Comparison of ENCODE assay signal across 25 cellular contexts in genomic region chr13:45529758-45530157, GRCh38.
"Had no signal": no experiment of that assay in that cellular context is flagged by ENCODE, and none has a peak within 500 bp of the region (broad histone marks: within the 10 kb centered on the region; RNA-seq: fewer than 3 reads in every experiment).

No MANE protein-coding gene starts in this region.

- H3K9me3 Mint-ChIP-seq: activated T-helper 17 cell treated with anti-CD3 and anti-CD28 coated beads, Interleukin-2, amount 50 U/mL, for 72 hours; central memory CD8-positive, alpha-beta T cell; nephron had no signal

- H3K27ac ChIP-seq: breast epithelium, gastroesophageal sphincter, ovary, right lobe of liver, thyroid gland, upper lobe of left lung, vagina had no signal

- H3K36me3 ChIP-seq: ovary had no signal

- H3K27ac Mint-ChIP-seq: activated T-helper 17 cell treated with anti-CD3 and anti-CD28 coated beads, Interleukin-2, amount 50 U/mL, for 72 hours; nephron; progenitor cell of endocrine pancreas had no signal

- H3K4me1 ChIP-seq: breast epithelium, thyroid gland, vagina had no signal

- DNase-seq: activated CD4-positive, alpha-beta T cell treated with anti-CD3 and anti-CD28 coated beads, Interleukin-2, amount 50 U/mL, for 1 hour; activated CD4-positive, CD25-positive, alpha-beta regulatory T cell treated with anti-CD3 and anti-CD28 coated beads, Interleukin-2, amount 50 U/mL, for 72 hours; activated gamma-delta T cell treated with Interleukin-2 at 50 U/mL for 16 hours; activated naive CD4-positive, alpha-beta T cell treated with anti-CD3 and anti-CD28 coated beads, Interleukin-2, amount 50 U/mL, for 16 hours; activated T-cell treated with anti-CD3 and anti-CD28 coated beads for 4 hours; dermis blood vessel endothelial cell; effector CD8-positive, alpha-beta T cell; hippocampal formation; left cardiac atrium; left ventricle myocardium superior; mucosa of descending colon; ovary; right lobe of liver; stimulated activated CD4-positive, alpha-beta T cell treated with anti-CD3 and anti-CD28 coated beads, Interleukin-2, amount 100 ng/mL, for 48 hours; stomach; T-helper 2 cell; thyroid gland; upper lobe of left lung had no signal

- H3K4me1 Mint-ChIP-seq: activated T-helper 17 cell treated with anti-CD3 and anti-CD28 coated beads, Interleukin-2, amount 50 U/mL, for 72 hours; central memory CD8-positive, alpha-beta T cell; nephron had no signal

- H3K27me3 Mint-ChIP-seq: activated T-helper 17 cell treated with anti-CD3 and anti-CD28 coated beads, Interleukin-2, amount 50 U/mL, for 72 hours; central memory CD8-positive, alpha-beta T cell; progenitor cell of endocrine pancreas had no signal

- H3K4me3 Mint-ChIP-seq: activated T-helper 17 cell treated with anti-CD3 and anti-CD28 coated beads, Interleukin-2, amount 50 U/mL, for 72 hours; central memory CD8-positive, alpha-beta T cell; nephron had no signal

- ATAC-seq: activated T-helper 17 cell treated with anti-CD3 and anti-CD28 coated beads, Interleukin-2, amount 50 U/mL, for 72 hours; gastroesophageal sphincter; left cardiac atrium; left ventricle myocardium superior; mucosa of descending colon; right lobe of liver had no signal

- H3K27me3 ChIP-seq: breast epithelium, gastroesophageal sphincter, ovary, right lobe of liver, stomach, thyroid gland, upper lobe of left lung, vagina had no signal

- H3K9me3 ChIP-seq: breast epithelium, gastroesophageal sphincter, mucosa of descending colon, ovary, right lobe of liver, stomach, thyroid gland, upper lobe of left lung, vagina had no signal

- H3K4me3 ChIP-seq: breast epithelium, gastroesophageal sphincter, mucosa of descending colon, ovary, right lobe of liver, stomach, thyroid gland, upper lobe of left lung, vagina had no signal
